9 cellular contexts compared by ENCODE assay signal in the genomic region with DNA sequence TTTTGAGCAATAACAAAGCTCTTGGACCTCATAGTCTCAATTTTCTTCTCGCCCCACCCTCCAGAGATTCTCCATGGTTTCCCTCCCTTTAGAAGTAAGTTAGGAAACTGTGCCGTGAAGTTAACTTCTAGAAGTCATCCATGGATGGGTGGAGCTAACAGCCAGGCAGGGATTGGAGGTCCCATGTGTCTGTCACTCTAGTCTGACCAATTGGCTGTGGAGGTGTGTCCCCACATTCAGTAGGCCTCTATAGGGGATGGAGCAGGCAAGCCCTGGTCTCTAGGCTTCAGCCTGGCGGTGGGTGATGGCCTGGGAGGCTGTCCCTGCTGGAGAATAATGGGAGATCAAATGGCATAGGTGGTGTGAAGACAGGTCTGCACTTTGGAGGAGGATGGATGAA. TPM values are rescaled to one million over a fixed set of nuclear protein-coding genes. Genes with fewer than 3 reads are reported as not detected.
A peak's percentile ranks its signal among the peaks of the same experiment; 100 is the strongest.
DNase-seq lines count a peak whose midpoint lies in the region; ATAC-seq and TF ChIP-seq lines count a peak whose summit lies in the region.
"Had no signal": no experiment of that assay in that cellular context is flagged by ENCODE, and none has a peak within 500 bp of the region (broad histone marks: within the 10 kb centered on the region; RNA-seq: fewer than 3 reads in every experiment).

No MANE protein-coding gene starts in this region.

- BruUV-seq in OCI-LY7 (replicated peaks; lab: Mats Ljungman, UMichigan) = no TSS peak

- H4K20me1 ChIP-seq in OCI-LY7 (ENCODE audit: insufficient read depth, low read length) = no peaks in the 10 kb centered on the region

- POLR2A ChIA-PET in OCI-LY7 (lab: Charles Lee) = interaction anchor here (0.6 kb wide), 1 partner anchor 282 kb away, joined by 6 read pairs; no protein-coding TSS in a partner anchor

- H3K79me2 ChIP-seq in OCI-LY7 (ENCODE audit: insufficient read depth, low read depth, low read length) = no peaks in the 10 kb centered on the region

- H2AFZ ChIP-seq in OCI-LY7 (ENCODE audit: low read length) = no peak overlapping the region

- TF ChIP-seq CTCF in OCI-LY7 (conservative IDR thresholded peaks at IDR 0.05; ENCODE audit: low read length) (no peak), choroid plexus epithelial cell (conservative IDR thresholded peaks at IDR 0.05; ENCODE audit: low read depth, low read length) (no peak)

- intact Hi-C loops in OCI-LY7 (cut with micrococcal nuclease; ENCODE audit: unreplicated experiment) = loop anchor here (10.0 kb wide), 1 partner anchor 795 kb away; no protein-coding TSS in a partner anchor

- no peaks in the 10 kb centered on the region for H3K9me3 ChIP-seq in OCI-LY7 (ENCODE audit: low read length)

- CTCF ChIA-PET in OCI-LY7 (lab: Charles Lee; ENCODE audit: unreplicated experiment) = no interaction called here

- H3K4me3 ChIP-seq in OCI-LY7 (ENCODE audit: low read depth, low read length, poor library complexity, severe bottlenecking) (no peak overlapping the region), choroid plexus epithelial cell (ENCODE audit: low read depth, low read length) (no peak overlapping the region)

- no peak overlapping the region for H3K4me2 ChIP-seq in OCI-LY7 (ENCODE audit: low read length)

- DNase-seq in activated CD4-positive, CD25-positive, alpha-beta regulatory T cell treated with anti-CD3 and anti-CD28 coated beads, Interleukin-2, amount 50 U/mL, for 72 hours = peak; percentile 56
- no peak for DNase-seq in activated CD4-positive, CD25-positive, alpha-beta regulatory T cell (lab: John Stamatoyannopoulos, UW)
- peak; percentile 62 for DNase-seq in OCI-LY7 (ENCODE audit: low spot score)
- DNase-seq in choroid plexus epithelial cell (ENCODE audit: low read depth) = peak; percentile 66
- peak; percentile 43 to 53 for DNase-seq in stimulated activated CD4-positive, alpha-beta T cell treated with anti-CD3 and anti-CD28 coated beads, Interleukin-2, amount 100 ng/mL, for 24 hours
- DNase-seq in NCI-H1436 (lab: John Stamatoyannopoulos, UW) = no peak

- no peaks in the 10 kb centered on the region for H3K9me2 ChIP-seq in OCI-LY7 (ENCODE audit: insufficient read depth, low read length)

- ATAC-seq in GM18873 (IDR thresholded peaks at IDR 0.05; ENCODE audit: low FRiP score, unreplicated experiment) (no peak), HG03108 (IDR thresholded peaks at IDR 0.05; ENCODE audit: unreplicated experiment) (no peak)

- H3K27ac ChIP-seq in OCI-LY7 (ENCODE audit: low read depth, low read length, poor library complexity, severe bottlenecking) = no peak overlapping the region
- H3K27ac ChIP-seq: C4-2B had no signal

- no peaks in the 10 kb centered on the region for H3K36me3 ChIP-seq in OCI-LY7 (ENCODE audit: insufficient read depth, low read length)

- no peaks in the 10 kb centered on the region for H3K4me1 ChIP-seq in OCI-LY7 (ENCODE audit: insufficient read depth, low read length, poor library complexity, severe bottlenecking)

RNA-seq across cellular contexts. Expression of a gene that starts 50.7 kb away (rescaled TPM):
- 0.05 and 0.25 TPM in 2 replicates for total RNA-seq in OCI-LY7 (2014; rRNA removed; shearing (Covaris generic))
- total RNA-seq in OCI-LY7 (2022) = 0.51 TPM in 1 of 2 replicates, not detected in the other

Comparison
In these comparisons a context has a peak if more than half of its experiments do, and no peak if none do; other contexts are left out.
1. DNase-seq: peak in activated CD4-positive, CD25-positive, alpha-beta regulatory T cell treated with anti-CD3 and anti-CD28 coated beads, Interleukin-2, amount 50 U/mL, for 72 hours (single experiment), OCI-LY7 (single experiment), choroid plexus epithelial cell (single experiment) and stimulated activated CD4-positive, alpha-beta T cell treated with anti-CD3 and anti-CD28 coated beads, Interleukin-2, amount 100 ng/mL, for 24 hours (2 of 2); none in activated CD4-positive, CD25-positive, alpha-beta regulatory T cell (0 of 4) and NCI-H1436 (single experiment).